ENCODE assay signal across 8 cellular contexts in the genomic region with DNA sequence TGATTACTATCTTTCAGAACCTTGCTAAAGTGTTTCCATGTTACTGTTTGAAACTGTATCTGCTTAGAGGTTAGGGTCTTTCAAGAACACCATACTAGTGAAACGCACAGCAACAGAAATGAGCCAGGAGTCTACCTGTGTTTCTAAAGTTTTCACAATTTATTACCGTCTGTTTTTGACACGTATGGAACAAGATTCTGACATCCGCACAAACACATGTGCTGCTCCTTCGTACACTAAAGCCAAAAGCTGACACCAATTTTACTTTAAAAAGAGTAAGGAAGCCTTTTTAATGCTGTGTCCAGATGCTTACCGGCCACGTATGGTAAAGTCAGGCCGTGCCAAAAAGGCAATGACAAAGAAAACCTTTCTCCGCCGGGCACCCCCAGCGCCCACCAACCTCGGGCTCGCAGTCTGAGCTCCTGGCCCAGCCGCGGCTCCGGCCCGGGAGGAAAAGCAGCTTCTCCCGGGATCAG. TPM values are rescaled to one million over a fixed set of nuclear protein-coding genes. Genes with fewer than 3 reads are reported as not detected.
A peak's percentile ranks its signal among the peaks of the same experiment; 100 is the strongest.
DNase-seq lines count a peak whose midpoint lies in the region; ATAC-seq and TF ChIP-seq lines count a peak whose summit lies in the region.

No MANE protein-coding gene starts in this region.

- H2AK5ac ChIP-seq in mesendoderm (ENCODE audit: low read length): no peak overlapping the region

- H3K23ac ChIP-seq in mesendoderm (ENCODE audit: low read length): no peak overlapping the region

- H4K5ac ChIP-seq in mesendoderm (ENCODE audit: low read length): no peak overlapping the region

- H3K4me3 ChIP-seq in GM12864 (ENCODE audit: low read depth, low read length) (peak overlapping the region; percentile 91), astrocyte of the spinal cord (ENCODE audit: low read depth, low read length) (peak overlapping the region; percentile 92), mesendoderm (ENCODE audit: low read length) (peak overlapping the region; percentile 85)

- no peak overlapping the region for H2BK5ac ChIP-seq in mesendoderm (ENCODE audit: low read length)

- no peak for DNase-seq in GM12864 (ENCODE audit: low read depth)
- peak; percentile 17 for DNase-seq in astrocyte of the spinal cord (ENCODE audit: low read depth, low spot score)
- no peak for DNase-seq in mesendoderm
- DNase-seq in NCI-H1048 (lab: John Stamatoyannopoulos, UW): no peak
- DNase-seq in OCI-M2 (lab: John Stamatoyannopoulos, UW; ENCODE audit: unreplicated experiment): no peak
- no peak for DNase-seq in NCI-H510A (lab: John Stamatoyannopoulos, UW)

- no peaks in the 10 kb centered on the region for H3K79me1 ChIP-seq in mesendoderm (ENCODE audit: low read length)

- H3K79me2 ChIP-seq in mesendoderm (ENCODE audit: control insufficient read depth, insufficient read depth, low read length): peaks cover 25% of the 10 kb centered on the region

- H2BK120ac ChIP-seq in mesendoderm (ENCODE audit: low read depth, low read length): no peak overlapping the region

- in situ Hi-C loops in astrocyte of the spinal cord (cut with HindIII; ENCODE audit: low sequenced_read_pairs): no loop called here

- peak overlapping the region; percentile 27 for H3K4me2 ChIP-seq in mesendoderm (ENCODE audit: low read length)

- H3K4ac ChIP-seq in mesendoderm (ENCODE audit: low read depth, low read length): peak overlapping the region; percentile 18

- WGBS in mesendoderm (ENCODE audit: extremely low coverage, insufficient coverage, low lambda C conversion rate): no CpG with 5 or more reads among the region's 18 CpGs

- H3K18ac ChIP-seq in mesendoderm (ENCODE audit: low read length): peak overlapping the region; percentile 20

- TF ChIP-seq CTCF in GM12864 (IDR thresholded peaks at IDR 0.05; ENCODE audit: low read depth, low read length, missing control alignments) (no peak), astrocyte of the spinal cord (IDR thresholded peaks at IDR 0.05; ENCODE audit: low read depth, low read length) (no peak)

- peak overlapping the region; percentile 89 for H3K56ac ChIP-seq in mesendoderm (ENCODE audit: low read length)

- peaks cover 10% of the 10 kb centered on the region for H3K36me3 ChIP-seq in mesendoderm (ENCODE audit: control insufficient read depth, insufficient read depth, low read length)

- H3K4me1 ChIP-seq in mesendoderm (ENCODE audit: control insufficient read depth, low read depth, low read length): no peaks in the 10 kb centered on the region

- H4K8ac ChIP-seq in mesendoderm (ENCODE audit: low read depth, low read length): no peak overlapping the region

- ATAC-seq in HG02973 (IDR thresholded peaks at IDR 0.05; ENCODE audit: unreplicated experiment): peak; percentile 20
- no peak for ATAC-seq in HG02642 (IDR thresholded peaks at IDR 0.05; ENCODE audit: poor library complexity, unreplicated experiment)

- peak overlapping the region; percentile 91 for H3K9ac ChIP-seq in mesendoderm (ENCODE audit: low read length)

- peak overlapping the region; percentile 55 for H3K27ac ChIP-seq in mesendoderm (ENCODE audit: low read depth, low read length)

- H2BK15ac ChIP-seq in mesendoderm (replicated peaks; ENCODE audit: low read depth): no peak overlapping the region

- H3K27me3 ChIP-seq in mesendoderm (ENCODE audit: insufficient read depth, low read length, poor library complexity): no peaks in the 10 kb centered on the region

RNA-seq across cellular contexts. Expression of a gene that starts 0.5 kb away (rescaled TPM):
- 1,170 TPM for polyA plus RNA-seq in mesendoderm (2013, experiment 1 of 2)
- polyA plus RNA-seq in mesendoderm (2013, experiment 2 of 2): 1,172 TPM

RNA-seq across cellular contexts. Expression of a gene that starts 29.2 kb away (rescaled TPM):
- polyA plus RNA-seq in mesendoderm (2013, experiment 1 of 2): 0.81 TPM
- 0.85 TPM for polyA plus RNA-seq in mesendoderm (2013, experiment 2 of 2)

RNA-seq across cellular contexts. Expression of a gene that starts 37.7 kb away (rescaled TPM):
- polyA plus RNA-seq in mesendoderm (2013, experiment 1 of 2): 12.4 TPM
- 12.4 TPM for polyA plus RNA-seq in mesendoderm (2013, experiment 2 of 2)
